In genomic region chr2:218782529-218782845, GRCh38 we compare ENCODE assay signal across 11 cellular contexts. TPM values are rescaled to one million over a fixed set of nuclear protein-coding genes. Genes with fewer than 3 reads are reported as not detected.
DNase-seq lines count a peak whose midpoint lies in the region; ATAC-seq and TF ChIP-seq lines count a peak whose summit lies in the region.
"Had no signal": no experiment of that assay in that cellular context is flagged by ENCODE, and none has a peak within 500 bp of the region (broad histone marks: within the 10 kb centered on the region; RNA-seq: fewer than 3 reads in every experiment).

No MANE protein-coding gene starts in this region.

- H3K4me3 ChIP-seq in colonic mucosa (peak overlapping the region; percentile 62), psoas muscle (peak overlapping the region; percentile 74)

- peaks cover 5% of the 10 kb centered on the region for H3K36me3 Mint-ChIP-seq in CD4-positive, alpha-beta T cell (ENCODE audit: low read depth)

- H3K4me1 Mint-ChIP-seq in CD4-positive, alpha-beta T cell (ENCODE audit: low read depth): peaks cover 7% of the 10 kb centered on the region
- H3K4me1 Mint-ChIP-seq: central memory CD8-positive, alpha-beta T cell had no signal

- peaks cover 82% of the 10 kb centered on the region for H3K27me3 Mint-ChIP-seq in CD4-positive, alpha-beta T cell

- CTCF ChIA-PET in CD4-positive, alpha-beta T cell (lab: Charles Lee): no interaction called here

- H3K4me1 ChIP-seq in ES-I3 (ENCODE audit: insufficient read depth, low read length) (peaks cover 4% of the 10 kb centered on the region), colonic mucosa (no peaks in the 10 kb centered on the region), psoas muscle (peaks cover 26% of the 10 kb centered on the region)

- no peak for TF ChIP-seq CTCF in colonic mucosa (IDR thresholded peaks at IDR 0.05)
- TF ChIP-seq CTCF in psoas muscle (IDR thresholded peaks at IDR 0.05): no peak
- TF ChIP-seq CTCF in CD4-positive, alpha-beta T cell (IDR thresholded peaks at IDR 0.05): no peak

- no peak overlapping the region for H3K27ac Mint-ChIP-seq in CD4-positive, alpha-beta T cell

- POLR2A ChIA-PET in CD4-positive, alpha-beta T cell (lab: Charles Lee): no interaction called here

- H3K4me3 Mint-ChIP-seq in CD4-positive, alpha-beta T cell: no peak overlapping the region
- H3K4me3 Mint-ChIP-seq: central memory CD8-positive, alpha-beta T cell had no signal

- peak in 3 of 4 donors; percentile 36 to 59 (median 40) for ATAC-seq in psoas muscle
- no peak for ATAC-seq in HG03520 (IDR thresholded peaks at IDR 0.05; ENCODE audit: unreplicated experiment)
- ATAC-seq in HG02763 (IDR thresholded peaks at IDR 0.05; ENCODE audit: unreplicated experiment): no peak
- ATAC-seq in CD4-positive, alpha-beta T cell (ENCODE audit: poor library complexity): no peak

- no peaks in the 10 kb centered on the region for H3K9me3 Mint-ChIP-seq in CD4-positive, alpha-beta T cell

- H3K9ac ChIP-seq in ES-I3 (ENCODE audit: low read depth, low read length) (peak overlapping the region; percentile 82), colonic mucosa (ENCODE audit: low read depth in 2 of 2, low read length in 2 of 2) (peak overlapping the region; percentile 82 to 85)

- intact Hi-C loops in colonic mucosa (cut with DNase I) (no loop called here), psoas muscle (cut with DNase I) (loop anchor here in 1 of 2 donors (5.0 kb wide), 2 partner anchors 50 to 70 kb away; partner anchors contain the start of genes PRKAG3 and TTLL4)
- intact Hi-C loops in CD4-positive, alpha-beta T cell (cut with DNase I, micrococcal nuclease): no loop called here

- WGBS in psoas muscle, 3 donors: 5 to 9% (median 7%) methylated on average over 6 of the region's 6 CpGs

- H3K27me3 ChIP-seq in colonic mucosa (no peaks in the 10 kb centered on the region), psoas muscle (ENCODE audit: insufficient read depth in 3 of 3, low read length in 2 of 3) (peaks cover 0 to 2% (median 0%) of the 10 kb centered on the region in 3 donors)
- H3K27me3 ChIP-seq in CD4-positive, alpha-beta T cell (ENCODE audit: control insufficient read depth, insufficient read depth, low read length): peaks cover 28% of the 10 kb centered on the region

- H3K27ac ChIP-seq in colonic mucosa (peak overlapping the region; percentile 65), psoas muscle (peak overlapping the region; percentile 78)
- H3K27ac ChIP-seq in CD4-positive, alpha-beta T cell (ENCODE audit: low read depth, low read length): no peak overlapping the region

- H3K9me3 ChIP-seq in ES-I3 (ENCODE audit: control insufficient read depth, insufficient read depth, low read length): no peaks in the 10 kb centered on the region
- no peaks in the 10 kb centered on the region for H3K9me3 ChIP-seq in colonic mucosa
- H3K9me3 ChIP-seq in psoas muscle: no peaks in the 10 kb centered on the region
- peaks cover 4% of the 10 kb centered on the region for H3K9me3 ChIP-seq in CD4-positive, alpha-beta T cell (ENCODE audit: control insufficient read depth, low read length)

- DNase-seq in colonic mucosa (no peak), iPS-NIHi7 (ENCODE audit: extremely low spot score) (peak; percentile 17), psoas muscle (no peak), DMS 273 treated with DMSO at 0.1 percent for 48 hours (lab: John Stamatoyannopoulos, UW) (no peak)
- no peak for DNase-seq in CD4-positive, alpha-beta T cell
- DNase-seq: activated CD4-positive, CD25-positive, alpha-beta regulatory T cell had no signal

- H3K36me3 ChIP-seq in ES-I3 (ENCODE audit: insufficient read depth, low read length): no peaks in the 10 kb centered on the region
- H3K36me3 ChIP-seq in colonic mucosa: no peaks in the 10 kb centered on the region
- no peaks in the 10 kb centered on the region for H3K36me3 ChIP-seq in psoas muscle (ENCODE audit: insufficient read depth in 1 of 2, low read depth in 1 of 2)

RNA-seq across cellular contexts. Expression of gene CYP27A1, which starts 0.5 kb away (rescaled TPM):
- total RNA-seq in colonic mucosa (10 to 100 TPM; 21.7 to 54.0 TPM), psoas muscle (10 to 100 TPM; 23.4 to 48.4 (median 45.9) TPM)
- polyA plus RNA-seq in psoas muscle: 10 to 100 TPM in 2 of 3 donors, 1 to 10 TPM in 1; 9.3 to 32.0 (median 18.4) TPM
- under 1 TPM in 1 of 2 experiments, not detected in 1; 0.28 TPM for total RNA-seq in CD4-positive, alpha-beta T cell

RNA-seq across cellular contexts. Expression of gene PRKAG3, which starts 49.1 kb away (rescaled TPM):
- total RNA-seq in colonic mucosa (not detected), psoas muscle (100 to 1,000 TPM in 1 of 4 donors, 10 to 100 TPM in 3; 22.0 to 187 (median 59.9) TPM)
- polyA plus RNA-seq in psoas muscle: 10 to 100 TPM in 2 of 3 donors, 1 to 10 TPM in 1; 9.2 to 60.2 (median 58.5) TPM
- total RNA-seq in CD4-positive, alpha-beta T cell: not detected
- total RNA-seq: pulmonary artery endothelial cell had no signal

Comparison
In these comparisons a context has a peak if more than half of its experiments do, and no peak if none do; other contexts are left out.
1. ATAC-seq: peak in psoas muscle (3 of 4); none in HG03520 (single experiment), HG02763 (single experiment) and CD4-positive, alpha-beta T cell (single experiment).
2. RNA of gene CYP27A1, which starts 0.5 kb away (total RNA-seq): 21.7 to 54.0 TPM in colonic mucosa and 23.4 to 48.4 TPM in psoas muscle; 0.28 TPM in CD4-positive, alpha-beta T cell; every median in the first group is over 10 times any median in the second.
3. RNA of gene PRKAG3, which starts 49.1 kb away (total RNA-seq): 22.0 to 187 TPM in psoas muscle; not detected in colonic mucosa and not detected in CD4-positive, alpha-beta T cell; every median in the first group is over 10 times any median in the second.